1 cellular context compared by ENCODE assay signal in the genomic region with DNA sequence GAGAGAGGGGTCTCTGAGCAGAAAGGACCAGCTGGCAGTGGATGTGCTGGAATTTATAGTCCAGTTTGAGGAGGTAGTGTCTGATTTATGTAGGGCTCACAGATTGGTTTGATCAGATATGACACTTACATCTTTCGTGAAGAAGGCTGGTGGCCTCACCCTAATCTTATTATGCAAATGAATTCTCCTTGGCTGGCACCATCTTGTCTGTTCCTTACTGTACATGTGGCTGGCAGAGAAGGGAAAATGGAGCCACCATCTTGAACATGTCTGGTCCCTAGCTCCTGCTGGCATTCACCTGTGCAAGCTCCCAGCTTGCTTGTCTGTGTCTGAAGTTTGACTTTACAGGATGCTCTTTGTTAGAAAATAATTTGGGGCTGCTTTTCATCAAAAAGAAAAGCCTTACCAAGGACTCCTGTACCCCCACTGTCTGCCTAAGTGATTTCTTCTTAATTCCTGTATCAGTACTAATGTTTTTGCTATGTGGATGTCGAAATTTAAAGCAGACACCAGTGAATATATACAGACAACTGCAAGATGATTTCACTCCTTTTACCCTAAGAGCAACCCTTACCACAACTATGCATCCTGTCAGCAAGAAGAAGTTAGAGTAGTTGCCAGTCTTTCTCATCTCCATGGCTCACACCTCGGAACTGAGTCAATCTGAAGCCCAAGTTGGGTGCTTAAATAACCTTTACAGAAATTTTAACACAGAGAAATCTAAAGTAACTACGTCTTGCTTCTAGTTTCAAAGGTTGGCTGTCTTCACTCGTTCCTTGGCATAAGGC.
TF ChIP-seq lines count a peak whose summit lies in the region.

No MANE protein-coding gene starts in this region.

TF ChIP-seq in IMR-90, 13 proteins besides CTCF, POLR2A, EP300 and RAD21:
- TF ChIP-seq SMC3 (IDR thresholded peaks at IDR 0.05; ENCODE audit: low read depth, low read length) (no peak), NFE2L2 (IDR thresholded peaks at IDR 0.05; ENCODE audit: low read depth, low read length) (no peak), RCOR1 (IDR thresholded peaks at IDR 0.05; ENCODE audit: insufficient replicate concordance, low read length) (peak; percentile 18), MXI1 (IDR thresholded peaks at IDR 0.05; ENCODE audit: borderline replicate concordance, low read depth, low read length) (no peak), CEBPB (IDR thresholded peaks at IDR 0.05; ENCODE audit: low read depth, low read length) (peak; percentile 92), CHD1 (IDR thresholded peaks at IDR 0.05; ENCODE audit: low read depth, low read length) (no peak), MAZ (IDR thresholded peaks at IDR 0.05; ENCODE audit: borderline replicate concordance, low read depth, low read length) (no peak), FOS (IDR thresholded peaks at IDR 0.05; ENCODE audit: low read depth, low read length) (peak; percentile 51; the same call in 1 of the 2 replicates), BHLHE40 (IDR thresholded peaks at IDR 0.05; ENCODE audit: low read depth, low read length) (peak; percentile 54), MAFK (IDR thresholded peaks at IDR 0.05; ENCODE audit: low read depth, low read length) (peak; percentile 59), RFX5 (IDR thresholded peaks at IDR 0.05; ENCODE audit: low read depth, low read length) (no peak)
- TF ChIP-seq, protein P1, sequence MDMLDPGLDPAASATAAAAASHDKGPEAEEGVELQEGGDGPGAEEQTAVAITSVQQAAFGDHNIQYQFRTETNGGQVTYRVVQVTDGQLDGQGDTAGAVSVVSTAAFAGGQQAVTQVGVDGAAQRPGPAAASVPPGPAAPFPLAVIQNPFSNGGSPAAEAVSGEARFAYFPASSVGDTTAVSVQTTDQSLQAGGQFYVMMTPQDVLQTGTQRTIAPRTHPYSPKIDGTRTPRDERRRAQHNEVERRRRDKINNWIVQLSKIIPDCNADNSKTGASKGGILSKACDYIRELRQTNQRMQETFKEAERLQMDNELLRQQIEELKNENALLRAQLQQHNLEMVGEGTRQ (IDR thresholded peaks at IDR 0.05; ENCODE audit: low read depth, low read length), result no peak
- TF ChIP-seq, protein P2, sequence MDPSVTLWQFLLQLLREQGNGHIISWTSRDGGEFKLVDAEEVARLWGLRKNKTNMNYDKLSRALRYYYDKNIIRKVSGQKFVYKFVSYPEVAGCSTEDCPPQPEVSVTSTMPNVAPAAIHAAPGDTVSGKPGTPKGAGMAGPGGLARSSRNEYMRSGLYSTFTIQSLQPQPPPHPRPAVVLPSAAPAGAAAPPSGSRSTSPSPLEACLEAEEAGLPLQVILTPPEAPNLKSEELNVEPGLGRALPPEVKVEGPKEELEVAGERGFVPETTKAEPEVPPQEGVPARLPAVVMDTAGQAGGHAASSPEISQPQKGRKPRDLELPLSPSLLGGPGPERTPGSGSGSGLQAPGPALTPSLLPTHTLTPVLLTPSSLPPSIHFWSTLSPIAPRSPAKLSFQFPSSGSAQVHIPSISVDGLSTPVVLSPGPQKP (IDR thresholded peaks at IDR 0.05; ENCODE audit: borderline replicate concordance, low read depth, low read length), result no peak
TF ChIP-seq in IMR-90: peak in this region for 5.
